In the genomic region with DNA sequence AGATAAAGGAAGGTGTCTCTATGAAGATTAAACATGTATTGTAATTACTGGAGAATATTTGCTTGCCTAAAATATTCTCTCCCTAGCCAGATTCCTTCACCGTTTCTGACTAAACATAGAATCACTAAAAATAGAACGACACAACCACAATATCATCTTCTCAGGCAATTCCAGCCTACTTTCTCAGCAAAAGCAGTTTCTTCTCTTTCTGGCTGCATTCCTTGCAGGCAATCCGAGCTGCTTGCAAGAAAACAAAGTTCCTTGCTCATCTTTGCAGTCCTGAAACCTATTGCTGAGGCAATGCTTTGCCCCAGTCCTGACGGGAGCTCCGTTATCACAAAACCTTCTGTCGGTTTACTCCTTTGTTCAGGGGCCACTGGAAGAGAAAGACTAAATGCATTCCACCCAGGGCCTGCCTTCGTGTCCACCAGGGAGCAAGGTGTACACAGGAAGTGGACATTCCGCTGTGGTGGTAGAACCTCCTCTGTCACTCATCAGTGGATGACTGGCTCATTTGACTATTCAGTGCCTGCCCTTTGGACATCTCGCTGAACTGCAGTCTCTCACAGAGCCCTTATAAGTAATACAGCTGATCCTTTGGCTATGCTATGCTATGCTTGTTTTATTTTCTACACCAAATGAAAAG, we compare ENCODE assay signal across 1 cellular context.
TF ChIP-seq lines count a peak whose summit lies in the region.

No MANE protein-coding gene starts in this region.

TF ChIP-seq in HepG2, 621 proteins besides CTCF, POLR2A, EP300 and RAD21 (continued from another document and continues in another):
- TF ChIP-seq, protein P1, sequence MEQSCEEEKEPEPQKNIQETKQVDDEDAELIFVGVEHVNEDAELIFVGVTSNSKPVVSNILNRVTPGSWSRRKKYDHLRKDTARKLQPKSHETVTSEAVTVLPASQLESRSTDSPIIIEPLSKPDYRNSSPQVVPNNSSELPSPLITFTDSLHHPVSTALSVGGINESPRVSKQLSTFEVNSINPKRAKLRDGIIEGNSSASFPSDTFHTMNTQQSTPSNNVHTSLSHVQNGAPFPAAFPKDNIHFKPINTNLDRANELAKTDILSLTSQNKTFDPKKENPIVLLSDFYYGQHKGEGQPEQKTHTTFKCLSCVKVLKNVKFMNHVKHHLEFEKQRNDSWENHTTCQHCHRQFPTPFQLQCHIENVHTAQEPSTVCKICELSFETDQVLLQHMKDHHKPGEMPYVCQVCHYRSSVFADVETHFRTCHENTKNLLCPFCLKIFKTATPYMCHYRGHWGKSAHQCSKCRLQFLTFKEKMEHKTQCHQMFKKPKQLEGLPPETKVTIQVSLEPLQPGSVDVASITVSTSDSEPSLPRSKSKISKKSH (CRISPR knock-in tag; IDR thresholded peaks at IDR 0.05; ENCODE audit: borderline replicate concordance): no peak
- TF ChIP-seq ZNF644 (CRISPR knock-in tag; IDR thresholded peaks at IDR 0.05; ENCODE audit: low read depth): 0 out of 2 replicates have a peak, but pooled peaks have one; percentile 19
- peak; percentile 32; the same call in 1 of the 2 replicates for TF ChIP-seq HDAC1 (CRISPR knock-in tag; IDR thresholded peaks at IDR 0.05)
- TF ChIP-seq ZFP41 (CRISPR knock-in tag; IDR thresholded peaks at IDR 0.05; ENCODE audit: borderline replicate concordance): no peak
- TF ChIP-seq, protein P2, sequence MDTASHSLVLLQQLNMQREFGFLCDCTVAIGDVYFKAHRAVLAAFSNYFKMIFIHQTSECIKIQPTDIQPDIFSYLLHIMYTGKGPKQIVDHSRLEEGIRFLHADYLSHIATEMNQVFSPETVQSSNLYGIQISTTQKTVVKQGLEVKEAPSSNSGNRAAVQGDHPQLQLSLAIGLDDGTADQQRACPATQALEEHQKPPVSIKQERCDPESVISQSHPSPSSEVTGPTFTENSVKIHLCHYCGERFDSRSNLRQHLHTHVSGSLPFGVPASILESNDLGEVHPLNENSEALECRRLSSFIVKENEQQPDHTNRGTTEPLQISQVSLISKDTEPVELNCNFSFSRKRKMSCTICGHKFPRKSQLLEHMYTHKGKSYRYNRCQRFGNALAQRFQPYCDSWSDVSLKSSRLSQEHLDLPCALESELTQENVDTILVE (CRISPR knock-in tag; IDR thresholded peaks at IDR 0.05): no peak
- peak; percentile 22; the same call in 1 of the 2 replicates for TF ChIP-seq HOXA3 (CRISPR knock-in tag; IDR thresholded peaks at IDR 0.05)
- TF ChIP-seq MZF1 (CRISPR knock-in tag; IDR thresholded peaks at IDR 0.05; ENCODE audit: borderline replicate concordance): no peak
- no peak for TF ChIP-seq PRPF4 (IDR thresholded peaks at IDR 0.05; ENCODE audit: low read depth, low read length, poor library complexity, severe bottlenecking)
- TF ChIP-seq STAG1 (CRISPR knock-in tag; IDR thresholded peaks at IDR 0.05): peak; percentile 35; the same call in 1 of the 2 replicates
- 0 out of 2 replicates have a peak, but pooled peaks have one; percentile 29 for TF ChIP-seq ZNF296 (CRISPR knock-in tag; conservative IDR thresholded peaks at IDR 0.05)
- no peak for TF ChIP-seq ZNF558 (CRISPR knock-in tag; IDR thresholded peaks at IDR 0.05; ENCODE audit: borderline replicate concordance)
- TF ChIP-seq ZNF337 (CRISPR knock-in tag; IDR thresholded peaks at IDR 0.05; ENCODE audit: borderline replicate concordance, low read depth): no peak
- TF ChIP-seq FOXA3 (CRISPR knock-in tag; IDR thresholded peaks at IDR 0.05): no peak
- no peak for TF ChIP-seq ZNF780A (CRISPR knock-in tag; IDR thresholded peaks at IDR 0.05)
- TF ChIP-seq, protein P3, sequence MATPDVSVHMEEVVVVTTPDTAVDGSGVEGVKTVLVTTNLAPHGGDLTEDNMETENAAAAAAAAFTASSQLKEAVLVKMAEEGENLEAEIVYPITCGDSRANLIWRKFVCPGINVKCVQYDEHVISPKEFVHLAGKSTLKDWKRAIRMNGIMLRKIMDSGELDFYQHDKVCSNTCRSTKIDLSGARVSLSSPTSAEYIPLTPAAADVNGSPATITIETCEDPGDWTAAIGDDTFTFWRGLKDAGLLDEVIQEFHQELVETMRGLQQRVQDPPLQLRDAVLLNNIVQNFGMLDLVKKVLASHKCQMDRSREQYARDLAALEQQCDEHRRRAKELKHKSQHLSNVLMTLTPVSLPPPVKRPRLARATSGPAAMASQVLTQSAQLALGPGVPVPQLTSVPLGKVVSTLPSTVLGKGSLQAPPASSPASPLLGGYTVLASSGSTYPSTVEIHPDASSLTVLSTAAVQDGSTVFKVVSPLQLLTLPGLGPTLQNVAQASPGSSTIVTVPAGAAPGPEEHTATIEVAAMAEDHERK (CRISPR knock-in tag; IDR thresholded peaks at IDR 0.05; ENCODE audit: low read depth): no peak
- TF ChIP-seq TEAD3 (CRISPR knock-in tag; optimal IDR thresholded peaks at IDR 0.05; ENCODE audit: borderline replicate concordance): peak; percentile 81
- TF ChIP-seq, protein P4, sequence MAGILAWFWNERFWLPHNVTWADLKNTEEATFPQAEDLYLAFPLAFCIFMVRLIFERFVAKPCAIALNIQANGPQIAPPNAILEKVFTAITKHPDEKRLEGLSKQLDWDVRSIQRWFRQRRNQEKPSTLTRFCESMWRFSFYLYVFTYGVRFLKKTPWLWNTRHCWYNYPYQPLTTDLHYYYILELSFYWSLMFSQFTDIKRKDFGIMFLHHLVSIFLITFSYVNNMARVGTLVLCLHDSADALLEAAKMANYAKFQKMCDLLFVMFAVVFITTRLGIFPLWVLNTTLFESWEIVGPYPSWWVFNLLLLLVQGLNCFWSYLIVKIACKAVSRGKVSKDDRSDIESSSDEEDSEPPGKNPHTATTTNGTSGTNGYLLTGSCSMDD (CRISPR knock-in tag; IDR thresholded peaks at IDR 0.05): no peak
- no peak for TF ChIP-seq ZNF557 (CRISPR knock-in tag; IDR thresholded peaks at IDR 0.05)
- TF ChIP-seq MIXL1 (CRISPR knock-in tag; IDR thresholded peaks at IDR 0.05): peak; percentile 51; the same call in 1 of the 2 replicates
- TF ChIP-seq RFX1 (IDR thresholded peaks at IDR 0.05): no peak
- TF ChIP-seq GABPA (IDR thresholded peaks at IDR 0.05; ENCODE audit: low read depth, low read length): no peak
- peak; percentile 58 for TF ChIP-seq GABPA (CRISPR knock-in tag; IDR thresholded peaks at IDR 0.05; ENCODE audit: low read depth)
- TF ChIP-seq, protein P5, sequence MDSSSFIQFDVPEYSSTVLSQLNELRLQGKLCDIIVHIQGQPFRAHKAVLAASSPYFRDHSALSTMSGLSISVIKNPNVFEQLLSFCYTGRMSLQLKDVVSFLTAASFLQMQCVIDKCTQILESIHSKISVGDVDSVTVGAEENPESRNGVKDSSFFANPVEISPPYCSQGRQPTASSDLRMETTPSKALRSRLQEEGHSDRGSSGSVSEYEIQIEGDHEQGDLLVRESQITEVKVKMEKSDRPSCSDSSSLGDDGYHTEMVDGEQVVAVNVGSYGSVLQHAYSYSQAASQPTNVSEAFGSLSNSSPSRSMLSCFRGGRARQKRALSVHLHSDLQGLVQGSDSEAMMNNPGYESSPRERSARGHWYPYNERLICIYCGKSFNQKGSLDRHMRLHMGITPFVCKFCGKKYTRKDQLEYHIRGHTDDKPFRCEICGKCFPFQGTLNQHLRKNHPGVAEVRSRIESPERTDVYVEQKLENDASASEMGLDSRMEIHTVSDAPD (CRISPR knock-in tag; IDR thresholded peaks at IDR 0.05): no peak
- TF ChIP-seq GATAD2A (CRISPR knock-in tag; IDR thresholded peaks at IDR 0.05): 0 out of 2 replicates have a peak, but pooled peaks have one; percentile 30
- TF ChIP-seq MTA1 (CRISPR knock-in tag; IDR thresholded peaks at IDR 0.05; ENCODE audit: borderline replicate concordance): no peak
- TF ChIP-seq, protein P6, sequence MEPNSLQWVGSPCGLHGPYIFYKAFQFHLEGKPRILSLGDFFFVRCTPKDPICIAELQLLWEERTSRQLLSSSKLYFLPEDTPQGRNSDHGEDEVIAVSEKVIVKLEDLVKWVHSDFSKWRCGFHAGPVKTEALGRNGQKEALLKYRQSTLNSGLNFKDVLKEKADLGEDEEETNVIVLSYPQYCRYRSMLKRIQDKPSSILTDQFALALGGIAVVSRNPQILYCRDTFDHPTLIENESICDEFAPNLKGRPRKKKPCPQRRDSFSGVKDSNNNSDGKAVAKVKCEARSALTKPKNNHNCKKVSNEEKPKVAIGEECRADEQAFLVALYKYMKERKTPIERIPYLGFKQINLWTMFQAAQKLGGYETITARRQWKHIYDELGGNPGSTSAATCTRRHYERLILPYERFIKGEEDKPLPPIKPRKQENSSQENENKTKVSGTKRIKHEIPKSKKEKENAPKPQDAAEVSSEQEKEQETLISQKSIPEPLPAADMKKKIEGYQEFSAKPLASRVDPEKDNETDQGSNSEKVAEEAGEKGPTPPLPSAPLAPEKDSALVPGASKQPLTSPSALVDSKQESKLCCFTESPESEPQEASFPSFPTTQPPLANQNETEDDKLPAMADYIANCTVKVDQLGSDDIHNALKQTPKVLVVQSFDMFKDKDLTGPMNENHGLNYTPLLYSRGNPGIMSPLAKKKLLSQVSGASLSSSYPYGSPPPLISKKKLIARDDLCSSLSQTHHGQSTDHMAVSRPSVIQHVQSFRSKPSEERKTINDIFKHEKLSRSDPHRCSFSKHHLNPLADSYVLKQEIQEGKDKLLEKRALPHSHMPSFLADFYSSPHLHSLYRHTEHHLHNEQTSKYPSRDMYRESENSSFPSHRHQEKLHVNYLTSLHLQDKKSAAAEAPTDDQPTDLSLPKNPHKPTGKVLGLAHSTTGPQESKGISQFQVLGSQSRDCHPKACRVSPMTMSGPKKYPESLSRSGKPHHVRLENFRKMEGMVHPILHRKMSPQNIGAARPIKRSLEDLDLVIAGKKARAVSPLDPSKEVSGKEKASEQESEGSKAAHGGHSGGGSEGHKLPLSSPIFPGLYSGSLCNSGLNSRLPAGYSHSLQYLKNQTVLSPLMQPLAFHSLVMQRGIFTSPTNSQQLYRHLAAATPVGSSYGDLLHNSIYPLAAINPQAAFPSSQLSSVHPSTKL (CRISPR knock-in tag; IDR thresholded peaks at IDR 0.05): 0 out of 2 replicates have a peak, but pooled peaks have one; percentile 32
- peak; percentile 66 for TF ChIP-seq SALL1 (CRISPR knock-in tag; IDR thresholded peaks at IDR 0.05)
- TF ChIP-seq ZNF616 (CRISPR knock-in tag; IDR thresholded peaks at IDR 0.05; ENCODE audit: low read depth): no peak
- TF ChIP-seq PCBP1 (IDR thresholded peaks at IDR 0.05; ENCODE audit: borderline replicate concordance, low read depth, low read length): no peak
- no peak for TF ChIP-seq ZBTB20 (CRISPR knock-in tag; IDR thresholded peaks at IDR 0.05; ENCODE audit: borderline replicate concordance, low read depth)
- TF ChIP-seq, protein P7, sequence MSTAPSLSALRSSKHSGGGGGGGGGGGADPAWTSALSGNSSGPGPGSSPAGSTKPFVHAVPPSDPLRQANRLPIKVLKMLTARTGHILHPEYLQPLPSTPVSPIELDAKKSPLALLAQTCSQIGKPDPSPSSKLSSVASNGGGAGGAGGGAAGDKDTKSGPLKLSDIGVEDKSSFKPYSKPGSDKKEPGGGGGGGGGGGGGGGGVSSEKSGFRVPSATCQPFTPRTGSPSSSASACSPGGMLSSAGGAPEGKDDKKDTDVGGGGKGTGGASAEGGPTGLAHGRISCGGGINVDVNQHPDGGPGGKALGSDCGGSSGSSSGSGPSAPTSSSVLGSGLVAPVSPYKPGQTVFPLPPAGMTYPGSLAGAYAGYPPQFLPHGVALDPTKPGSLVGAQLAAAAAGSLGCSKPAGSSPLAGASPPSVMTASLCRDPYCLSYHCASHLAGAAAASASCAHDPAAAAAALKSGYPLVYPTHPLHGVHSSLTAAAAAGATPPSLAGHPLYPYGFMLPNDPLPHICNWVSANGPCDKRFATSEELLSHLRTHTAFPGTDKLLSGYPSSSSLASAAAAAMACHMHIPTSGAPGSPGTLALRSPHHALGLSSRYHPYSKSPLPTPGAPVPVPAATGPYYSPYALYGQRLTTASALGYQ (CRISPR knock-in tag; IDR thresholded peaks at IDR 0.05): no peak
- TF ChIP-seq NFIC (IDR thresholded peaks at IDR 0.05; ENCODE audit: low read length): no peak
